In the genomic region with DNA sequence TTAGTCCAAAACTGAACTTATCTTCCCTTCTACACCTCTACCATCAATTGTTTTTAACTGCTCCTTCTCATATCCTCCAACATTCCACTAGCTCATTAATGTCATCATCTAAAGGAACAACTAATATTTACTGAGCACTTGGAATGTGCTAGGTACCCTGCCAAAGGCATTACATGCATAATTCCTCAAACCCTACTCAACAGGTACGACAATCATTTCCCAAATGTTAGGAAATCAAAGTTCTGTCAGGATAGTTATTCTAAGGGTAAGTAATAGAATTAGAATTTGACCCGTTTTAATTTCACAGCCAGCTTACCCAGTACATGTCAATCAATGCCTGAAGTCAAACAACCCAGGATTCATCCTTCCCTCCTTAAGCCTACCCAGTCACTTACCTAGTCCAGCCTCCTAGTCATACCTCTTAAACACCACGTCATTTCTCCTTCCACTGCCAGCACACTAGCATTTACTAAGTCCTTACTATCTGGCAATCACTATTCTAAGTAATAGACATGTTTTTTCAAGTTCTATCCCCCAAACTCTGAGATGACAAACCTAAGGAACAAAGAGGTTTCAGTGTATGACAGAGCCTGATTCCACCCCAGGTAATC, we compare ENCODE assay signal across 1 cellular context.
A peak's percentile ranks its signal among the peaks of the same experiment; 100 is the strongest.
TF ChIP-seq lines count a peak whose summit lies in the region.

No MANE protein-coding gene starts in this region.

TF ChIP-seq in HEK293, 187 proteins besides CTCF, POLR2A, EP300 and RAD21 (continued from another document):
- TF ChIP-seq, protein P1, sequence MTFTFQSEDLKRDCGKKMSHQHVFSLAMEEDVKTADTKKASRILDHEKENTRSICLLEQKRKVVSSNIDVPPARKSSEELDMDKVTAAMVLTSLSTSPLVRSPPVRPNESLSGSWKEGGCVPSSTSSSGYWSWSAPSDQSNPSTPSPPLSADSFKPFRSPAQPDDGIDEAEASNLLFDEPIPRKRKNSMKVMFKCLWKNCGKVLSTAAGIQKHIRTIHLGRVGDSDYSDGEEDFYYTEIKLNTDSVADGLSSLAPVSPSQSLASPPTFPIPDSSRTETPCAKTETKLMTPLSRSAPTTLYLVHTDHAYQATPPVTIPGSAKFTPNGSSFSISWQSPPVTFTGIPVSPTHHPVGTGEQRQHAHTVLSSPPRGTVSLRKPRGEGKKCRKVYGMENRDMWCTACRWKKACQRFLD (tag by site-specific recombination; IDR thresholded peaks at IDR 0.05), result no peak
- TF ChIP-seq SP7 (tag by site-specific recombination; IDR thresholded peaks at IDR 0.05), result no peak
- no peak for TF ChIP-seq ZNF555 (tag by site-specific recombination; conservative IDR thresholded peaks at IDR 0.05)
- peak; percentile 59; the same call in 1 of the 2 replicates for TF ChIP-seq SCRT2 (tag by site-specific recombination; IDR thresholded peaks at IDR 0.05)
- TF ChIP-seq ZNF350 (tag by site-specific recombination; IDR thresholded peaks at IDR 0.05), result no peak
- TF ChIP-seq KLF8 (tag by site-specific recombination; IDR thresholded peaks at IDR 0.05), result no peak
- TF ChIP-seq, protein P2, sequence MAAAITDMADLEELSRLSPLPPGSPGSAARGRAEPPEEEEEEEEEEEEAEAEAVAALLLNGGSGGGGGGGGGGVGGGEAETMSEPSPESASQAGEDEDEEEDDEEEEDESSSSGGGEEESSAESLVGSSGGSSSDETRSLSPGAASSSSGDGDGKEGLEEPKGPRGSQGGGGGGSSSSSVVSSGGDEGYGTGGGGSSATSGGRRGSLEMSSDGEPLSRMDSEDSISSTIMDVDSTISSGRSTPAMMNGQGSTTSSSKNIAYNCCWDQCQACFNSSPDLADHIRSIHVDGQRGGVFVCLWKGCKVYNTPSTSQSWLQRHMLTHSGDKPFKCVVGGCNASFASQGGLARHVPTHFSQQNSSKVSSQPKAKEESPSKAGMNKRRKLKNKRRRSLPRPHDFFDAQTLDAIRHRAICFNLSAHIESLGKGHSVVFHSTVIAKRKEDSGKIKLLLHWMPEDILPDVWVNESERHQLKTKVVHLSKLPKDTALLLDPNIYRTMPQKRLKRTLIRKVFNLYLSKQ (tag by site-specific recombination; IDR thresholded peaks at IDR 0.05; ENCODE audit: borderline replicate concordance), result no peak
- TF ChIP-seq YY2 (tag by site-specific recombination; IDR thresholded peaks at IDR 0.05), result no peak
- TF ChIP-seq KLF10 (tag by site-specific recombination; IDR thresholded peaks at IDR 0.05), result no peak
- no peak for TF ChIP-seq BCL11A (tag by site-specific recombination; IDR thresholded peaks at IDR 0.05; ENCODE audit: low read depth)
- TF ChIP-seq ZFP41 (tag by site-specific recombination; IDR thresholded peaks at IDR 0.05; ENCODE audit: borderline replicate concordance), result no peak
- no peak for TF ChIP-seq HOXA7 (CRISPR knock-in tag; IDR thresholded peaks at IDR 0.05; ENCODE audit: borderline replicate concordance)
- TF ChIP-seq SP3 (tag by site-specific recombination; IDR thresholded peaks at IDR 0.05), result no peak
- TF ChIP-seq ZNF768 (tag by site-specific recombination; IDR thresholded peaks at IDR 0.05), result no peak
- no peak for TF ChIP-seq ZNF266 (tag by site-specific recombination; IDR thresholded peaks at IDR 0.05; ENCODE audit: low read depth)
